Comparison of ENCODE assay signal across 11 cellular contexts in genomic region chr6:71404145-71404966, GRCh38.
DNase-seq lines count a peak whose midpoint lies in the region; TF ChIP-seq lines count a peak whose summit lies in the region.
"Had no signal": no experiment of that assay in that cellular context is flagged by ENCODE, and none has a peak within 500 bp of the region (broad histone marks: within the 10 kb centered on the region; RNA-seq: fewer than 3 reads in every experiment).

No MANE protein-coding gene starts in this region.

- H3K27me3 Mint-ChIP-seq in activated naive CD8-positive, alpha-beta T cell treated with anti-CD3 and anti-CD28 coated beads for 36 hours, result peaks cover 20% of the 10 kb centered on the region

- 38% methylated on average over 4 of the region's 4 CpGs for WGBS in prostate gland

- H3K9me3 ChIP-seq in prostate gland, result no peaks in the 10 kb centered on the region
- no peaks in the 10 kb centered on the region for H3K9me3 ChIP-seq in colonic mucosa

- H3K4me3 Mint-ChIP-seq in activated naive CD8-positive, alpha-beta T cell treated with anti-CD3 and anti-CD28 coated beads for 36 hours, result no peak overlapping the region
- H3K4me3 Mint-ChIP-seq: activated T-cell treated with anti-CD3 and anti-CD28 coated beads, Interleukin-2, amount 50 U/mL, for 4 hours; naive B cell had no signal

- no peak overlapping the region for H3K9ac ChIP-seq in colonic mucosa (ENCODE audit: low read depth in 2 of 2, low read length in 2 of 2)

- no peak for TF ChIP-seq POLR2A in prostate gland (IDR thresholded peaks at IDR 0.05)

- peaks cover under 1% of the 10 kb centered on the region for H3K4me1 Mint-ChIP-seq in activated naive CD8-positive, alpha-beta T cell treated with anti-CD3 and anti-CD28 coated beads for 36 hours

- H3K36me3 ChIP-seq in prostate gland (no peaks in the 10 kb centered on the region), colonic mucosa (no peaks in the 10 kb centered on the region)

- H3K27ac Mint-ChIP-seq in activated naive CD8-positive, alpha-beta T cell treated with anti-CD3 and anti-CD28 coated beads for 36 hours, result no peak overlapping the region
- H3K27ac Mint-ChIP-seq: naive B cell had no signal

- no peaks in the 10 kb centered on the region for H3K36me3 Mint-ChIP-seq in activated naive CD8-positive, alpha-beta T cell treated with anti-CD3 and anti-CD28 coated beads for 36 hours

- peak; percentile 70 for DNase-seq in GM04503 (ENCODE audit: low read depth)
- peak; percentile 84 for DNase-seq in glomerular endothelial cell (ENCODE audit: extremely low read depth, low read depth, low spot score)
- DNase-seq in prostate gland (ENCODE audit: low spot score), result no peak
- no peak for DNase-seq in NCI-H2029 treated with DMSO at 0.1 percent for 48 hours (lab: John Stamatoyannopoulos, UW)
- DNase-seq in activated naive CD8-positive, alpha-beta T cell treated with anti-CD3 and anti-CD28 coated beads for 36 hours, result no peak
- DNase-seq in colonic mucosa, result no peak
- DNase-seq in activated CD8-positive, alpha-beta memory T cell treated with anti-CD3 and anti-CD28 coated beads, Interleukin-2, amount 50 U/mL, for 4 hours, result no peak
- DNase-seq: activated T-cell treated with anti-CD3 and anti-CD28 coated beads, Interleukin-2, amount 50 U/mL, for 4 hours; GF-D8; naive B cell had no signal

- no peak for TF ChIP-seq CTCF in WI38 (IDR thresholded peaks at IDR 0.05; ENCODE audit: low read depth, low read length)
- no peak for TF ChIP-seq CTCF in prostate gland (IDR thresholded peaks at IDR 0.05)
- TF ChIP-seq CTCF in colonic mucosa (IDR thresholded peaks at IDR 0.05), result no peak

- intact Hi-C loops in prostate gland (cut with DNase I) (no loop called here), colonic mucosa (cut with DNase I) (no loop called here)

- H3K27me3 ChIP-seq in prostate gland (replicated peaks; ENCODE audit: insufficient read depth), result no peaks in the 10 kb centered on the region
- H3K27me3 ChIP-seq in colonic mucosa, result no peaks in the 10 kb centered on the region

- H3K4me1 ChIP-seq in prostate gland (replicated peaks), result no peaks in the 10 kb centered on the region
- no peaks in the 10 kb centered on the region for H3K4me1 ChIP-seq in colonic mucosa

- H3K4me3 ChIP-seq in WI38 (ENCODE audit: low read depth, low read length), result peak overlapping the region; percentile 11
- H3K4me3 ChIP-seq in prostate gland, result no peak overlapping the region
- H3K4me3 ChIP-seq in colonic mucosa, result no peak overlapping the region

- H3K27ac ChIP-seq in prostate gland (peak overlapping the region; percentile 11 to 45), colonic mucosa (no peak overlapping the region)

- H3K9me3 Mint-ChIP-seq in activated naive CD8-positive, alpha-beta T cell treated with anti-CD3 and anti-CD28 coated beads for 36 hours, result no peaks in the 10 kb centered on the region
- H3K9me3 Mint-ChIP-seq: activated T-cell treated with anti-CD3 and anti-CD28 coated beads, Interleukin-2, amount 50 U/mL, for 4 hours had no signal

Comparison
In these comparisons a context has a peak if more than half of its experiments do, and no peak if none do; other contexts are left out.
1. DNase-seq: peak in GM04503 (single experiment) and glomerular endothelial cell (single experiment); none in prostate gland (single experiment), NCI-H2029 treated with DMSO at 0.1 percent for 48 hours (single experiment), activated naive CD8-positive, alpha-beta T cell treated with anti-CD3 and anti-CD28 coated beads for 36 hours (single experiment), colonic mucosa (single experiment) and activated CD8-positive, alpha-beta memory T cell treated with anti-CD3 and anti-CD28 coated beads, Interleukin-2, amount 50 U/mL, for 4 hours (single experiment).